ENCODE assay signal across 8 cellular contexts in the genomic region with DNA sequence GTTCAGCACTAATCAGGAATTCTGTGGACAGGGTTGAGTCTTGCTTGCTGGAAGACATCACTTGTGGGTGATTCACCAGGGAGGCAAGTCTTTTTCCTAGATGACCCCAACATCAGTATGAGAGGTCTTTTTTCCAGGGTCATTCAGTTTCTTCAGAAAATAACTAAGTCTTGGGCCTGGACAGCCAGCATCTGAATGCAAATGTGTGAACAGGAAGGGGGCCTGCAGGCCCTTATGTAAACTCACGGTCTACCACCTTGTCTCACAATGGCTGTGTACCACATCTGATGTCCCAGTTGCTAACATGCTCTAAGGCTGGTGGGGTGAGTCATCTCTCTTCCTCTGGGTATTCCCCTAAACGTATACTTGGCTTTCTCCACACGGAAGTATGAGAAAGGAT.
DNase-seq lines count a peak whose midpoint lies in the region; ATAC-seq, FAIRE-seq and TF ChIP-seq lines count a peak whose summit lies in the region.

No MANE protein-coding gene starts in this region.

- no peak overlapping the region for H3K27ac ChIP-seq in Panc1 (ENCODE audit: low read length)
- H3K27ac ChIP-seq in vagina, result no peak overlapping the region

- H3K9ac ChIP-seq in adipocyte (ENCODE audit: low read length), result no peak overlapping the region

- H3K36me3 Mint-ChIP-seq in HFFc6 (ENCODE audit: low read depth) (peaks cover 23% of the 10 kb centered on the region), progenitor cell of endocrine pancreas (ENCODE audit: insufficient read depth) (peaks cover 18% of the 10 kb centered on the region)

- ATAC-seq in Panc1, result peak; percentile 92

- DNase-seq in GM12891 (ENCODE audit: insufficient read length, low spot score) (peak; percentile 37), HFFc6 (peak; percentile 77), Panc1 (ENCODE audit: low read depth, low spot score) (no peak), adipocyte (ENCODE audit: low read depth) (peak; percentile 35), progenitor cell of endocrine pancreas (ENCODE audit: low spot score, unreplicated experiment) (no peak), NCI-H1048 (lab: John Stamatoyannopoulos, UW) (no peak), lower leg skin (ENCODE audit: low spot score in 2 of 2) (no peak), vagina (ENCODE audit: extremely low spot score in 2 of 2) (no peak)

- no peaks in the 10 kb centered on the region for H3K9me3 ChIP-seq in Panc1 (ENCODE audit: control insufficient read depth, insufficient read depth, low read depth, low read length)
- no peaks in the 10 kb centered on the region for H3K9me3 ChIP-seq in adipocyte (ENCODE audit: control insufficient read depth, low read length)
- H3K9me3 ChIP-seq in vagina, result no peaks in the 10 kb centered on the region

- peak; percentile 96 for FAIRE-seq in GM12891 (lab: Jason Lieb, UNC)

- CTCF ChIA-PET in Panc1 (lab: Charles Lee), result no interaction called here

- H3K4me3 ChIP-seq in Panc1 (ENCODE audit: low read depth in 2 of 2, low read length in 2 of 2), result no peak overlapping the region
- H3K4me3 ChIP-seq in adipocyte (ENCODE audit: low read length), result no peak overlapping the region
- H3K4me3 ChIP-seq in lower leg skin (ENCODE audit: low read depth, poor library complexity, severe bottlenecking), result no peak overlapping the region
- no peak overlapping the region for H3K4me3 ChIP-seq in vagina

- WGBS in lower leg skin, 2 donors, result 23 to 38% methylated on average over 3 of the region's 3 CpGs

- H3K27me3 Mint-ChIP-seq in HFFc6 (ENCODE audit: insufficient read depth), result no peaks in the 10 kb centered on the region; the same call in 1 of the 2 replicates
- H3K27me3 Mint-ChIP-seq in progenitor cell of endocrine pancreas, result no peaks in the 10 kb centered on the region

- H3K36me3 ChIP-seq in Panc1 (ENCODE audit: control insufficient read depth, insufficient read depth, low read length), result no peaks in the 10 kb centered on the region
- H3K36me3 ChIP-seq in adipocyte (ENCODE audit: control insufficient read depth, insufficient read depth, low read length, severe bottlenecking), result peaks cover 16% of the 10 kb centered on the region
- H3K36me3 ChIP-seq in vagina, result peaks cover 0 to 17% of the 10 kb centered on the region in 2 donors

- TF ChIP-seq CTCF in HFFc6 (IDR thresholded peaks at IDR 0.05) (no peak), Panc1 (IDR thresholded peaks at IDR 0.05) (no peak), progenitor cell of endocrine pancreas (IDR thresholded peaks at IDR 0.05; ENCODE audit: unreplicated experiment) (no peak), lower leg skin (IDR thresholded peaks at IDR 0.05) (no peak), vagina (IDR thresholded peaks at IDR 0.05) (no peak)

- H3K27me3 ChIP-seq in Panc1 (ENCODE audit: control insufficient read depth, insufficient read depth, low read length), result no peaks in the 10 kb centered on the region
- H3K27me3 ChIP-seq in adipocyte (replicated peaks; ENCODE audit: control insufficient read depth, insufficient read depth, low read length), result no peaks in the 10 kb centered on the region
- no peaks in the 10 kb centered on the region for H3K27me3 ChIP-seq in vagina

- TF ChIP-seq POLR2A in GM12891 (IDR thresholded peaks at IDR 0.05; ENCODE audit: low read depth, low read length), result no peak
- TF ChIP-seq POLR2A in lower leg skin (IDR thresholded peaks at IDR 0.05), result no peak
- no peak for TF ChIP-seq POLR2A in vagina (IDR thresholded peaks at IDR 0.05)

- H3K27ac Mint-ChIP-seq in HFFc6 (peak overlapping the region; percentile 93), progenitor cell of endocrine pancreas (peak overlapping the region; percentile 67)

- H3K4me1 ChIP-seq in Panc1 (ENCODE audit: control insufficient read depth, insufficient read depth, low read length) (0 out of 2 replicates have a peak, but pooled peaks cover 3% of the 10 kb centered on the region), adipocyte (ENCODE audit: control insufficient read depth, insufficient read depth, low read length) (no peaks in the 10 kb centered on the region), vagina (peaks cover 31% of the 10 kb centered on the region)

- H3K9me3 Mint-ChIP-seq in HFFc6 (no peaks in the 10 kb centered on the region), progenitor cell of endocrine pancreas (ENCODE audit: low read depth) (no peaks in the 10 kb centered on the region)

- no TSS peak for BruUV-seq in Panc1 (replicated peaks; lab: Mats Ljungman, UMichigan)

- in situ Hi-C loops in Panc1 (cut with HindIII; ENCODE audit: low pct_unique_long_range_greater_than_20kb, low sequenced_read_pairs), result no loop called here

- no peak overlapping the region; the same call in 1 of the 2 replicates for H3K4me3 Mint-ChIP-seq in HFFc6
- H3K4me3 Mint-ChIP-seq in progenitor cell of endocrine pancreas (ENCODE audit: low read depth), result no peak overlapping the region

- H3K4me1 Mint-ChIP-seq in HFFc6 (ENCODE audit: low read depth) (peaks cover 13% of the 10 kb centered on the region), progenitor cell of endocrine pancreas (ENCODE audit: low read depth) (peaks cover 20% of the 10 kb centered on the region)

- POLR2A ChIA-PET in Panc1 (lab: Charles Lee), result interaction anchor here (0.7 kb wide), 1 partner anchor 9 kb away, joined by 9 read pairs; no protein-coding TSS in a partner anchor

- intact Hi-C loops in Panc1 (cut with micrococcal nuclease; ENCODE audit: unreplicated experiment) (no loop called here), lower leg skin (cut with DNase I; ENCODE audit: low total_unique reads) (no loop called here), vagina (cut with DNase I) (no loop called here)

TF ChIP-seq in GM12891, 5 proteins besides CTCF, POLR2A, EP300 and RAD21:
- 0 out of 2 replicates have a peak, but pooled peaks have one; percentile 37 for TF ChIP-seq SPI1 (IDR thresholded peaks at IDR 0.05; ENCODE audit: low read depth, low read length)
- TF ChIP-seq POLR2AphosphoS5 (IDR thresholded peaks at IDR 0.05; ENCODE audit: low read depth, low read length), result no peak
- TF ChIP-seq TAF1 (IDR thresholded peaks at IDR 0.05; ENCODE audit: low read depth, low read length), result no peak
- no peak for TF ChIP-seq PAX5 (IDR thresholded peaks at IDR 0.05; ENCODE audit: insufficient read depth, low read length, severe bottlenecking)
- peak; percentile 96 for TF ChIP-seq POU2F2 (IDR thresholded peaks at IDR 0.05; ENCODE audit: low read depth, low read length)

Comparison
In these comparisons a context has a peak if more than half of its experiments do, and no peak if none do; other contexts are left out.
1. DNase-seq: peak in GM12891 (single experiment), HFFc6 (single experiment) and adipocyte (single experiment); none in Panc1 (single experiment), progenitor cell of endocrine pancreas (single experiment), NCI-H1048 (single experiment), lower leg skin (0 of 2) and vagina (0 of 2).